In the genomic region with DNA sequence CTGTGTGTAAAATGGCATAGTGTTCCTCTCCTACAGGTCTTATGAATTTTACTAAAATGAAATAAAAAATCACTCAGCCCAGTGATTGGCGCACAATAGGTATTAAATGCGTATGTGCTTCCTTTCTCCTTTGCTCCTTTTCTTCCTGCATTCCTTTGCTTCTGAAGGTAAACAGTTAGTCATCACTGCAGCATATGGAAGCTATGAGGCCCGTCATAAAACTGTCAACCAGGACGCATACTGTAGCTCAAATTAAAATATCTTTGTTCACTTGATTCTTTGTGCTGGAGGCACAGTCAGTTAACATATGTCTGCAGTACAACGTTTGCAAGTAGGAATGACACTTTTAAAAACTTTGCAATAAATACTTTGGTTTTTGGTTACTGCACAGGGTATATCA, we compare ENCODE assay signal across 22 cellular contexts.
"Had no signal": no experiment of that assay in that cellular context is flagged by ENCODE, and none has a peak within 500 bp of the region (broad histone marks: within the 10 kb centered on the region; RNA-seq: fewer than 3 reads in every experiment).

No MANE protein-coding gene starts in this region.

- H3K36me3 ChIP-seq: esophagus muscularis mucosa, gastrocnemius medialis, heart right ventricle, left ventricle myocardium inferior, lower lobe of right lung, pancreas, upper lobe of left lung, uterus had no signal

- H3K27me3 ChIP-seq: gastrocnemius medialis, pancreas, upper lobe of left lung, uterus had no signal

- ATAC-seq: gastrocnemius medialis; heart right ventricle; lower lobe of right lung; natural killer cell treated with Interleukin-12 subunit alpha and Interleukin-12 subunit beta and Interleukin-15 and Interleukin-18, amount 100 ng/mL, for 72 hours; pancreas; right cardiac atrium had no signal

- DNase-seq: cortex of kidney; dorsolateral prefrontal cortex; effector CD8-positive, alpha-beta T cell; gastrocnemius medialis; heart right ventricle; immature natural killer cell; left ventricle myocardium inferior; lower lobe of right lung; midbrain; occipital lobe; pancreas; right cardiac atrium; stimulated activated CD4-positive, alpha-beta T cell treated with anti-CD3 and anti-CD28 coated beads, Interleukin-2, amount 100 ng/mL, for 48 hours; stimulated activated naive CD4-positive, alpha-beta T cell treated with Interleukin-2 at 50 U/mL for 16 hours; upper lobe of left lung; uterus had no signal

- H3K4me1 Mint-ChIP-seq: immature natural killer cell, memory B cell had no signal

- H3K4me2 ChIP-seq: smooth muscle cell had no signal

- H3K27me3 Mint-ChIP-seq: memory B cell had no signal

- H3K4me3 ChIP-seq: dorsolateral prefrontal cortex, esophagus muscularis mucosa, gastrocnemius medialis, heart right ventricle, left ventricle myocardium inferior, lower lobe of right lung, pancreas, smooth muscle cell, upper lobe of left lung, uterus had no signal

- H3K4me3 Mint-ChIP-seq: immature natural killer cell; memory B cell; natural killer cell treated with Interleukin-12 subunit alpha and Interleukin-12 subunit beta and Interleukin-15 and Interleukin-18, amount 100 ng/mL, for 72 hours had no signal

- H3K27ac ChIP-seq: dorsolateral prefrontal cortex, epithelial cell of prostate, esophagus muscularis mucosa, gastrocnemius medialis, heart right ventricle, left ventricle myocardium inferior, lower lobe of right lung, pancreas, upper lobe of left lung, uterus had no signal

- H3K4me1 ChIP-seq: esophagus muscularis mucosa, gastrocnemius medialis, lower lobe of right lung, pancreas, upper lobe of left lung, uterus had no signal

- H3K9me3 Mint-ChIP-seq: natural killer cell treated with Interleukin-12 subunit alpha and Interleukin-12 subunit beta and Interleukin-15 and Interleukin-18, amount 100 ng/mL, for 72 hours had no signal

- H3K27ac Mint-ChIP-seq: immature natural killer cell; memory B cell; natural killer cell treated with Interleukin-12 subunit alpha and Interleukin-12 subunit beta and Interleukin-15 and Interleukin-18, amount 100 ng/mL, for 72 hours; progenitor cell of endocrine pancreas had no signal

- H3K9me3 ChIP-seq: esophagus muscularis mucosa, gastrocnemius medialis, heart right ventricle, left ventricle myocardium inferior, lower lobe of right lung, pancreas, upper lobe of left lung, uterus had no signal

- H3K36me3 Mint-ChIP-seq: immature natural killer cell; memory B cell; natural killer cell treated with Interleukin-12 subunit alpha and Interleukin-12 subunit beta and Interleukin-15 and Interleukin-18, amount 100 ng/mL, for 72 hours had no signal
